20 cellular contexts compared by ENCODE assay signal in the genomic region with DNA sequence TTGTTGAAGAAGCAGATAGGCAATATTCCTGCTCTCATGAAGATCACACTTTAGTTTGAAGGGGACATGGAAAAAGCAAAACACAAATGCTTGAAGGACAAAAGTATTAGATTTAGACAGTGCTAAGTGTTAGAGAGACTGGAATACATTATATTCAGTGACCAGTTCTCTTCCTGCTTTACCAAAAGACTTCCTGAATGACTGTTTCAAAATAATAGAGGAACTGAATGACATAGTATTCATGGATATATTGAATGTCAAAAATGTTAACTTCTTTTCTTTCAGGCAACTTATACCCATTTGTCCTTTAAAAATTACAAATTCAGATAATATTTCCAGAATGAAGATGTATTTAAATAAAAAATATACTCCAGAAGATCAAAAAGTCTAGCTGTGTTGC.
"Had no signal": no experiment of that assay in that cellular context is flagged by ENCODE, and none has a peak within 500 bp of the region (broad histone marks: within the 10 kb centered on the region; RNA-seq: fewer than 3 reads in every experiment).

No MANE protein-coding gene starts in this region.

- H3K27me3 ChIP-seq: adrenal gland, breast epithelium, colonic mucosa, heart left ventricle, tibial artery had no signal

- DNase-seq: activated B cell treated with CpG ODN at 0.5 μM for 24 hours; activated CD4-positive, alpha-beta T cell treated with anti-CD3 and anti-CD28 coated beads for 36 hours; activated CD4-positive, alpha-beta T cell treated with anti-CD3 and anti-CD28 coated beads, Interleukin-2, amount 50 U/mL, for 4 hours; activated CD8-positive, alpha-beta memory T cell treated with anti-CD3 and anti-CD28 coated beads for 24 hours; activated CD8-positive, alpha-beta memory T cell treated with anti-CD3 and anti-CD28 coated beads, Interleukin-2, amount 50 U/mL, for 4 hours; activated naive CD4-positive, alpha-beta T cell; activated T-cell treated with anti-CD3 and anti-CD28 coated beads, Interleukin-2, amount 50 U/mL, for 24 hours; adrenal gland; colonic mucosa; heart left ventricle; islet precursor cell; left cardiac atrium; small intestine; stimulated activated CD4-positive, alpha-beta T cell treated with anti-CD3 and anti-CD28 coated beads, Interleukin-2, amount 100 ng/mL, for 24 hours; stimulated activated naive CD8-positive, alpha-beta T cell treated with anti-CD3 and anti-CD28 coated beads, Interleukin-15, amount 100 ng/mL, for 72 hours; tibial artery had no signal

- H3K4me3 ChIP-seq: adrenal gland, breast epithelium, colonic mucosa, heart left ventricle, tibial artery had no signal

- H3K36me3 ChIP-seq: adrenal gland, breast epithelium, colonic mucosa, heart left ventricle, tibial artery had no signal

- ATAC-seq: activated CD4-positive, alpha-beta T cell treated with anti-CD3 and anti-CD28 coated beads for 36 hours; activated T-helper 17 cell treated with anti-CD3 and anti-CD28 coated beads, Interleukin-2, amount 50 U/mL, for 72 hours; heart left ventricle; sciatic nerve; stimulated activated effector memory CD8-positive, alpha-beta T cell treated with anti-CD3 and anti-CD28 coated beads, Interleukin-12 subunit alpha, Interleukin-12 subunit beta, amount 100 ng/mL, for 72 hours; stimulated activated naive CD8-positive, alpha-beta T cell treated with anti-CD3 and anti-CD28 coated beads, Interleukin-15, amount 100 ng/mL, for 72 hours had no signal

- H3K9me3 ChIP-seq: adrenal gland, breast epithelium, colonic mucosa, heart left ventricle, tibial artery had no signal

- H3K4me1 ChIP-seq: adrenal gland, breast epithelium, colonic mucosa, tibial artery had no signal

- H3K27ac ChIP-seq: adrenal gland, breast epithelium, colonic mucosa, tibial artery had no signal
